Comparison of ENCODE assay signal across 8 cellular contexts in genomic region chr5:111223086-111223789, GRCh38. TPM values are rescaled to one million over a fixed set of nuclear protein-coding genes. Genes with fewer than 3 reads are reported as not detected.
DNase-seq lines count a peak whose midpoint lies in the region; ATAC-seq, FAIRE-seq and TF ChIP-seq lines count a peak whose summit lies in the region.

No MANE protein-coding gene starts in this region.

- CTCF ChIA-PET in HepG2 (lab: Yijun Ruan, JAX; ENCODE audit: low intra/inter-chr PET ratio, low total read pairs), result no interaction called here

- H4K20me1 ChIP-seq in DND-41 (ENCODE audit: insufficient read depth, low read length), result no peaks in the 10 kb centered on the region
- no peaks in the 10 kb centered on the region for H4K20me1 ChIP-seq in HepG2 (ENCODE audit: insufficient read depth, low read length)

- H3K36me3 ChIP-seq in DND-41 (ENCODE audit: insufficient read depth, low read length) (no peaks in the 10 kb centered on the region; the same call in 1 of the 2 replicates), HepG2 (replicated peaks in 1 of 2; ENCODE audit: control insufficient read depth in 1 of 2, insufficient read depth in 2 of 2, low read length in 2 of 2) (no peaks in the 10 kb centered on the region), uterus (no peaks in the 10 kb centered on the region)

- peak overlapping the region in 1 of 2 experiments; percentile 71; a peak in 2 of 4 replicates for H3K4me3 ChIP-seq in DND-41 (ENCODE audit: low read depth in 1 of 2, low read length in 2 of 2)
- H3K4me3 ChIP-seq in HFF-Myc (replicated peaks; ENCODE audit: low read depth, low read length), result peak overlapping the region; percentile 58
- peak overlapping the region in 1 of 3 experiments; percentile 60; a peak in 1 of 6 replicates for H3K4me3 ChIP-seq in HepG2 (replicated peaks in 1 of 3; ENCODE audit: insufficient read depth in 1 of 3, low read depth in 2 of 3, low read length in 3 of 3)
- peak overlapping the region; percentile 41 to 44 for H3K4me3 ChIP-seq in uterus

- in situ Hi-C loops in HepG2 (cut with HindIII; ENCODE audit: extremely low pct_ligation_motif_present, low pct_unique_long_range_greater_than_20kb), result no loop called here

- H3K27ac Mint-ChIP-seq in activated naive CD8-positive, alpha-beta T cell, result peak overlapping the region; percentile 94

- H3K9ac ChIP-seq in DND-41 (ENCODE audit: low read depth, low read length), result peak overlapping the region; percentile 68
- H3K9ac ChIP-seq in HepG2 (ENCODE audit: insufficient read depth, low read depth, low read length), result no peak overlapping the region

- no TSS peak for BruUV-seq in HepG2 (replicated peaks; lab: Mats Ljungman, UMichigan)

- no peaks in the 10 kb centered on the region for H3K27me3 Mint-ChIP-seq in activated naive CD8-positive, alpha-beta T cell

- no peaks in the 10 kb centered on the region for H3K9me3 Mint-ChIP-seq in activated naive CD8-positive, alpha-beta T cell (ENCODE audit: low read depth)

- TF ChIP-seq CTCF in DND-41 (IDR thresholded peaks at IDR 0.05; ENCODE audit: borderline replicate concordance, extremely low read depth, low read length, poor library complexity, severe bottlenecking) (no peak), HFF-Myc (IDR thresholded peaks at IDR 0.05; ENCODE audit: low read depth, low read length, missing control alignments) (no peak), HepG2 (CRISPR knock-in tag; IDR thresholded peaks at IDR 0.05) (no peak), uterus (IDR thresholded peaks at IDR 0.05) (no peak)

- H3K4me1 ChIP-seq in DND-41 (ENCODE audit: insufficient read depth, low read length) (peaks cover 48% of the 10 kb centered on the region), HepG2 (ENCODE audit: insufficient read depth, low read length) (peaks cover 5% of the 10 kb centered on the region; the same call in 1 of the 2 replicates), uterus (no peaks in the 10 kb centered on the region)

- intact Hi-C loops in HepG2 (cut with micrococcal nuclease; ENCODE audit: unreplicated experiment), result no loop called here
- intact Hi-C loops in uterus (cut with DNase I; ENCODE audit: low total_unique reads), result no loop called here

- peak overlapping the region; percentile 83 for H3K4me3 Mint-ChIP-seq in activated naive CD8-positive, alpha-beta T cell

- FAIRE-seq in HepG2 (lab: Jason Lieb, UNC), result no peak

- TF ChIP-seq POLR2A in HepG2 (IDR thresholded peaks at IDR 0.05; ENCODE audit: insufficient read depth in 1 of 2, low read depth in 2 of 2, low read length in 2 of 2) (no peak), uterus (IDR thresholded peaks at IDR 0.05) (no peak)

- DNase-seq in DND-41 (no peak), HFF-Myc (ENCODE audit: extremely low read depth, low read depth) (no peak), HepG2 (ENCODE audit: low spot score) (no peak), uterus (no peak), NCI-H1048 (lab: John Stamatoyannopoulos, UW) (no peak), inferior parietal cortex (ENCODE audit: extremely low spot score) (no peak), HuH-7.5 (ENCODE audit: low spot score) (no peak)

- ATAC-seq in DND-41 (ENCODE audit: insufficient read depth, low read depth) (no peak; the same call in 2 of the 3 replicates), HepG2 (peak; percentile 61)

- H3K79me2 ChIP-seq in DND-41 (ENCODE audit: insufficient read depth, low read length) (peaks cover 19% of the 10 kb centered on the region), HepG2 (ENCODE audit: insufficient read depth, low read length) (no peaks in the 10 kb centered on the region)

- H2AFZ ChIP-seq in DND-41 (ENCODE audit: low read depth, low read length) (peak overlapping the region; percentile 87), HepG2 (ENCODE audit: low read length) (no peak overlapping the region)

- H3K9me3 ChIP-seq in DND-41 (ENCODE audit: insufficient read depth, low read length, severe bottlenecking) (no peaks in the 10 kb centered on the region), HepG2 (ENCODE audit: low read length) (no peaks in the 10 kb centered on the region), uterus (no peaks in the 10 kb centered on the region)

- H3K4me2 ChIP-seq in DND-41 (ENCODE audit: insufficient read depth, low read length), result peak overlapping the region; percentile 91
- peak overlapping the region; percentile 65; the same call in 1 of the 2 replicates for H3K4me2 ChIP-seq in HepG2 (ENCODE audit: low read depth, low read length)

- H3K4me1 Mint-ChIP-seq in activated naive CD8-positive, alpha-beta T cell (ENCODE audit: low read depth), result peaks cover 44% of the 10 kb centered on the region

- POLR2A ChIA-PET in HepG2 (lab: Yijun Ruan, JAX), result no interaction called here

- no peak for TF ChIP-seq RAD21 in HepG2 (CRISPR knock-in tag; IDR thresholded peaks at IDR 0.05)

- no peak for TF ChIP-seq EP300 in HepG2 (IDR thresholded peaks at IDR 0.05; ENCODE audit: low read depth in 2 of 2, low read length in 2 of 2)
- no peak for TF ChIP-seq EP300 in HepG2 (CRISPR knock-in tag; IDR thresholded peaks at IDR 0.05; ENCODE audit: borderline replicate concordance)

- H3K36me3 Mint-ChIP-seq in activated naive CD8-positive, alpha-beta T cell, result peaks cover 11% of the 10 kb centered on the region

- H3K27me3 ChIP-seq in DND-41 (ENCODE audit: insufficient read depth, low read length, poor library complexity), result no peaks in the 10 kb centered on the region
- H3K27me3 ChIP-seq in HepG2 (ENCODE audit: control insufficient read depth in 1 of 2, insufficient read depth in 2 of 2, low read length in 2 of 2), result peaks cover 1 to 33% of the 10 kb centered on the region in 2 experiments; a peak in 3 of 5 replicates
- H3K27me3 ChIP-seq in uterus, result no peaks in the 10 kb centered on the region

- H3K27ac ChIP-seq in DND-41 (ENCODE audit: low read length) (peak overlapping the region; percentile 11; the same call in 1 of the 2 replicates), HepG2 (ENCODE audit: extremely low read length, insufficient read depth, low read length) (no peak overlapping the region), uterus (peak overlapping the region; percentile 17 to 43)

- WGBS in HepG2 (ENCODE audit: low lambda C conversion rate), result 45% methylated on average over 5 of the region's 9 CpGs

TF ChIP-seq in HepG2, 621 proteins besides CTCF, POLR2A, EP300 and RAD21 (continues in another document):
- TF ChIP-seq ZNF709 (CRISPR knock-in tag; IDR thresholded peaks at IDR 0.05) (no peak), ZNF784 (CRISPR knock-in tag; IDR thresholded peaks at IDR 0.05; ENCODE audit: borderline replicate concordance) (no peak), PHB2 (IDR thresholded peaks at IDR 0.05; ENCODE audit: partially characterized antibody) (no peak), SMARCE1 (IDR thresholded peaks at IDR 0.05; ENCODE audit: borderline replicate concordance) (no peak), BRCA1 (CRISPR knock-in tag; IDR thresholded peaks at IDR 0.05) (no peak), NR2F1 (CRISPR knock-in tag; IDR thresholded peaks at IDR 0.05) (no peak), ZBTB8A (CRISPR knock-in tag; IDR thresholded peaks at IDR 0.05; ENCODE audit: borderline replicate concordance, low read depth) (no peak), ATF7 (IDR thresholded peaks at IDR 0.05) (no peak), ATF7 (CRISPR knock-in tag; IDR thresholded peaks at IDR 0.05) (no peak), ZBTB26 (CRISPR knock-in tag; IDR thresholded peaks at IDR 0.05; ENCODE audit: borderline replicate concordance) (no peak), ZNF547 (CRISPR knock-in tag; IDR thresholded peaks at IDR 0.05) (no peak), HNRNPK (IDR thresholded peaks at IDR 0.05; ENCODE audit: low read depth, low read length, poor library complexity, severe bottlenecking) (no peak), ZNF20 (CRISPR knock-in tag; IDR thresholded peaks at IDR 0.05) (no peak)

RNA-seq across cellular contexts. Expression of gene CAMK4, which starts 0.9 kb away (rescaled TPM):
- total RNA-seq in HepG2 (2016; rRNA removed; fragmentation: Illumina TruSeq; extraction: Trizol), result not detected in 2 replicates
- total RNA-seq in HepG2 (2016; cell fraction: cytosol; rRNA removed; fragmentation: Illumina TruSeq; extraction: Trizol; ENCODE audit: low read depth), result not detected in 2 replicates
- not detected in 2 replicates for total RNA-seq in HepG2 (2016; cell fraction: insoluble cytoplasmic fraction; rRNA removed; fragmentation: Illumina TruSeq; extraction: Trizol)
- not detected in 2 replicates for total RNA-seq in HepG2 (2016; cell fraction: membrane; rRNA removed; fragmentation: Illumina TruSeq; extraction: Trizol)
- not detected in 2 replicates for total RNA-seq in HepG2 (2016; cell fraction: nucleus; rRNA removed; fragmentation: Illumina TruSeq; extraction: Trizol)
- not detected in 2 replicates for polyA plus RNA-seq in HepG2 (2011; rRNA removed)
- polyA plus RNA-seq in HepG2 (2011; cell fraction: cytosol; rRNA removed), result not detected in 2 replicates
- polyA plus RNA-seq in HepG2 (2011; cell fraction: nucleus; rRNA removed), result not detected in 2 replicates
- polyA plus RNA-seq in HepG2 (2012), result 0.03 and 0.04 TPM in 2 replicates
- not detected in 2 replicates for polyA plus RNA-seq in HepG2 (2016; cell fraction: cytosol; fragmentation: Illumina TruSeq; extraction: Trizol; ENCODE audit: low read depth)
- polyA plus RNA-seq in HepG2 (2016; cell fraction: insoluble cytoplasmic fraction; fragmentation: Illumina TruSeq; extraction: Trizol; ENCODE audit: low read depth), result not detected in 2 replicates
- polyA plus RNA-seq in HepG2 (2016; cell fraction: membrane; fragmentation: Illumina TruSeq; extraction: Trizol; ENCODE audit: low read depth), result not detected in 2 replicates
- polyA plus RNA-seq in HepG2 (2016; cell fraction: nucleus; fragmentation: Illumina TruSeq; extraction: Trizol; ENCODE audit: insufficient read depth, low read depth), result not detected in 2 replicates
- polyA minus RNA-seq in HepG2 (2011; rRNA and poly(A)+ RNA removed; ENCODE audit: low replicate concordance), result not detected in 2 replicates
- not detected in 2 replicates for polyA minus RNA-seq in HepG2 (2011; cell fraction: cytosol; rRNA and poly(A)+ RNA removed)
- under 0.01 TPM in 1 of 2 replicates, not detected in the other for polyA minus RNA-seq in HepG2 (2011; cell fraction: nucleus; rRNA and poly(A)+ RNA removed)
- total RNA-seq in uterus, result 10 to 100 TPM in 1 of 4 donors, 1 to 10 TPM in 2, under 1 TPM in 1; 0.26 to 33.9 (median 2.0) TPM
